ENCODE assay signal across 16 cellular contexts in genomic region chr13:44108345-44108858, GRCh38.
A peak's percentile ranks its signal among the peaks of the same experiment; 100 is the strongest.
DNase-seq lines count a peak whose midpoint lies in the region; ATAC-seq and TF ChIP-seq lines count a peak whose summit lies in the region.
"Had no signal": no experiment of that assay in that cellular context is flagged by ENCODE, and none has a peak within 500 bp of the region (broad histone marks: within the 10 kb centered on the region; RNA-seq: fewer than 3 reads in every experiment).

No MANE protein-coding gene starts in this region.

- CTCF ChIA-PET in PC-3 (lab: Charles Lee) (no interaction called here), mammary epithelial cell (lab: Charles Lee; ENCODE audit: low non-redundant PET) (no interaction called here)
- CTCF ChIA-PET in CD4-positive, alpha-beta T cell (lab: Charles Lee), result no interaction called here

- H3K27ac Mint-ChIP-seq in CD4-positive, alpha-beta T cell, result no peak overlapping the region
- no peak overlapping the region for H3K27ac Mint-ChIP-seq in stimulated activated effector memory CD8-positive, alpha-beta T cell treated with anti-CD3 and anti-CD28 coated beads, Interleukin-12 subunit alpha, Interleukin-12 subunit beta, amount 100 ng/mL, for 72 hours
- H3K27ac Mint-ChIP-seq: activated CD8-positive, alpha-beta memory T cell treated with anti-CD3 and anti-CD28 coated beads, Interleukin-2, amount 10 ng/mL, durations not matched to agents 7 days and 5 days; HFFc6; naive thymus-derived CD8-positive, alpha-beta T cell had no signal

- POLR2A ChIA-PET in PC-3 (lab: Charles Lee; ENCODE audit: unreplicated experiment), result no interaction called here
- POLR2A ChIA-PET in CD4-positive, alpha-beta T cell (lab: Charles Lee), result no interaction called here

- no peaks in the 10 kb centered on the region for H3F3A ChIP-seq in PC-3 (ENCODE audit: low read length, unreplicated experiment)

- H3K4me1 Mint-ChIP-seq in CD4-positive, alpha-beta T cell (ENCODE audit: low read depth), result no peaks in the 10 kb centered on the region
- peaks cover 11% of the 10 kb centered on the region for H3K4me1 Mint-ChIP-seq in stimulated activated effector memory CD8-positive, alpha-beta T cell treated with anti-CD3 and anti-CD28 coated beads, Interleukin-12 subunit alpha, Interleukin-12 subunit beta, amount 100 ng/mL, for 72 hours

- dilution Hi-C loops in mammary epithelial cell (cut with HindIII; ENCODE audit: low sequenced_read_pairs), result loop anchor here (5.0 kb wide), 1 partner anchor 44 kb away; no protein-coding TSS in a partner anchor

- intact Hi-C loops in PC-3 (cut with micrococcal nuclease), result no loop called here
- intact Hi-C loops in mammary epithelial cell (cut with micrococcal nuclease), result no loop called here
- intact Hi-C loops in CD4-positive, alpha-beta T cell (cut with DNase I, micrococcal nuclease), result no loop called here
- intact Hi-C loops in sigmoid colon (cut with DNase I), result no loop called here

- DNase-seq in PC-3, result peak; percentile 74
- DNase-seq in mammary epithelial cell, result peak; percentile 43
- DNase-seq in right atrium auricular region (ENCODE audit: low spot score), result peak; percentile 75
- DNase-seq in CD4-positive, alpha-beta T cell, result no peak
- no peak for DNase-seq in sigmoid colon
- no peak for DNase-seq in stimulated activated effector memory CD8-positive, alpha-beta T cell treated with anti-CD3 and anti-CD28 coated beads, Interleukin-12 subunit alpha, Interleukin-12 subunit beta, amount 100 ng/mL, for 72 hours (ENCODE audit: low spot score in 2 of 2)
- no peak for DNase-seq in activated gamma-delta T cell treated with Interleukin-2 at 50 U/mL for 16 hours
- DNase-seq: activated CD8-positive, alpha-beta memory T cell treated with anti-CD3 and anti-CD28 coated beads, Interleukin-2, amount 10 ng/mL, durations not matched to agents 7 days and 5 days; activated naive CD4-positive, alpha-beta T cell treated with Interleukin-2 at 50 U/mL for 16 hours; HFFc6; naive thymus-derived CD8-positive, alpha-beta T cell; stimulated activated CD8-positive, alpha-beta memory T cell treated with anti-CD3 and anti-CD28 coated beads, Interleukin-4, amount 100 ng/mL, for 48 hours; thyroid gland had no signal

- H3K4me3 ChIP-seq in PC-3 (ENCODE audit: low read length) (no peak overlapping the region), mammary epithelial cell (replicated peaks in 1 of 3; ENCODE audit: insufficient read depth in 1 of 3, low read depth in 2 of 3, low read length in 3 of 3) (no peak overlapping the region), right atrium auricular region (no peak overlapping the region), skeletal muscle tissue (ENCODE audit: low read length in 3 of 3) (no peak overlapping the region), sigmoid colon (no peak overlapping the region)
- H3K4me3 ChIP-seq: BLaER1 treated with 17β-estradiol and CSF1 and Interleukin-3, amounts not matched to agents 10 nM and 100 nM; thyroid gland had no signal

- H3K9me3 Mint-ChIP-seq in CD4-positive, alpha-beta T cell, result no peaks in the 10 kb centered on the region
- H3K9me3 Mint-ChIP-seq in stimulated activated effector memory CD8-positive, alpha-beta T cell treated with anti-CD3 and anti-CD28 coated beads, Interleukin-12 subunit alpha, Interleukin-12 subunit beta, amount 100 ng/mL, for 72 hours, result no peaks in the 10 kb centered on the region
- H3K9me3 Mint-ChIP-seq: HFFc6 had no signal

- TF ChIP-seq EP300 in sigmoid colon (IDR thresholded peaks at IDR 0.05), result no peak

- H3K4me1 ChIP-seq in PC-3 (ENCODE audit: insufficient read depth, low read length) (peaks cover 28% of the 10 kb centered on the region), mammary epithelial cell (ENCODE audit: insufficient read depth, low read length) (peaks cover 22% of the 10 kb centered on the region), right atrium auricular region (peaks cover 0 to 49% of the 10 kb centered on the region in 2 donors), skeletal muscle tissue (ENCODE audit: control insufficient read depth in 3 of 3, insufficient read depth in 3 of 3, low read length in 3 of 3) (peaks cover 7 to 11% (median 9%) of the 10 kb centered on the region in 3 donors), sigmoid colon (peaks cover 0 to 11% (median 4%) of the 10 kb centered on the region in 4 donors)
- H3K4me1 ChIP-seq: BLaER1 treated with 17β-estradiol and CSF1 and Interleukin-3, amounts not matched to agents 10 nM and 100 nM had no signal

- BruUV-seq in PC-3 (replicated peaks; lab: Mats Ljungman, UMichigan) (no TSS peak), mammary epithelial cell (replicated peaks; lab: Mats Ljungman, UMichigan) (no TSS peak)

- H3K9ac ChIP-seq in PC-3 (ENCODE audit: low read length) (peak overlapping the region; percentile 6; the same call in 1 of the 2 replicates), mammary epithelial cell (ENCODE audit: insufficient read depth, low read length) (no peak overlapping the region), skeletal muscle tissue (ENCODE audit: low read depth in 1 of 3, low read length in 3 of 3) (no peak overlapping the region)
- H3K9ac ChIP-seq: BLaER1 treated with 17β-estradiol and CSF1 and Interleukin-3, amounts not matched to agents 10 nM and 100 nM had no signal

- TF ChIP-seq CTCF in PC-3 (conservative IDR thresholded peaks at IDR 0.05; ENCODE audit: low read depth, low read length), result no peak
- TF ChIP-seq CTCF in mammary epithelial cell (conservative IDR thresholded peaks at IDR 0.05 in 1 of 2, IDR thresholded peaks at IDR 0.05 in 1 of 2; ENCODE audit: extremely low read depth in 1 of 2, insufficient read depth in 1 of 2, low read depth in 1 of 2, low read length in 2 of 2), result no peak
- no peak for TF ChIP-seq CTCF in right atrium auricular region (IDR thresholded peaks at IDR 0.05)
- TF ChIP-seq CTCF in CD4-positive, alpha-beta T cell (IDR thresholded peaks at IDR 0.05), result no peak
- TF ChIP-seq CTCF in sigmoid colon (IDR thresholded peaks at IDR 0.05), result no peak

- no peaks in the 10 kb centered on the region for H3K79me2 ChIP-seq in PC-3 (ENCODE audit: low read length)
- H3K79me2 ChIP-seq in mammary epithelial cell (ENCODE audit: insufficient read depth, low read length), result no peaks in the 10 kb centered on the region

- no peak overlapping the region for H2AFZ ChIP-seq in PC-3 (ENCODE audit: low read length)
- H2AFZ ChIP-seq in mammary epithelial cell (ENCODE audit: low read depth, low read length), result no peak overlapping the region

- no peaks in the 10 kb centered on the region for H3K27me3 ChIP-seq in PC-3 (ENCODE audit: low read length)
- H3K27me3 ChIP-seq in mammary epithelial cell (ENCODE audit: insufficient read depth, low read length), result no peaks in the 10 kb centered on the region
- no peaks in the 10 kb centered on the region for H3K27me3 ChIP-seq in right atrium auricular region
- H3K27me3 ChIP-seq in skeletal muscle tissue (ENCODE audit: control insufficient read depth in 3 of 3, insufficient read depth in 3 of 3, low read length in 3 of 3), result no peaks in the 10 kb centered on the region
- H3K27me3 ChIP-seq in CD4-positive, alpha-beta T cell (ENCODE audit: control insufficient read depth, insufficient read depth, low read length), result no peaks in the 10 kb centered on the region
- no peaks in the 10 kb centered on the region for H3K27me3 ChIP-seq in sigmoid colon
- H3K27me3 ChIP-seq: BLaER1 treated with 17β-estradiol and CSF1 and Interleukin-3, amounts not matched to agents 10 nM and 100 nM; thyroid gland had no signal

- in situ Hi-C loops in mammary epithelial cell (cut with MboI; ENCODE audit: low sequenced_read_pairs in 2 of 2), result no loop called here

- H3K4me2 ChIP-seq in PC-3 (ENCODE audit: low read length) (peak overlapping the region; percentile 31; the same call in 1 of the 2 replicates), mammary epithelial cell (ENCODE audit: insufficient read depth, low read depth, low read length) (no peak overlapping the region)
- H3K4me2 ChIP-seq: BLaER1 treated with 17β-estradiol and CSF1 and Interleukin-3, amounts not matched to agents 10 nM and 100 nM had no signal

- no peaks in the 10 kb centered on the region for H3K36me3 ChIP-seq in PC-3 (ENCODE audit: low read depth, low read length)
- H3K36me3 ChIP-seq in mammary epithelial cell (ENCODE audit: insufficient read depth, low read length), result no peaks in the 10 kb centered on the region
- no peaks in the 10 kb centered on the region for H3K36me3 ChIP-seq in right atrium auricular region
- no peaks in the 10 kb centered on the region for H3K36me3 ChIP-seq in skeletal muscle tissue (ENCODE audit: control insufficient read depth in 3 of 3, insufficient read depth in 3 of 3, low read length in 3 of 3)
- H3K36me3 ChIP-seq in sigmoid colon, result no peaks in the 10 kb centered on the region
- H3K36me3 ChIP-seq: BLaER1 treated with 17β-estradiol and CSF1 and Interleukin-3, amounts not matched to agents 10 nM and 100 nM; thyroid gland had no signal

- peaks cover 9% of the 10 kb centered on the region for H3K27me3 Mint-ChIP-seq in CD4-positive, alpha-beta T cell
- H3K27me3 Mint-ChIP-seq: brain had no signal

- WGBS in mammary epithelial cell (ENCODE audit: low coverage, missing lambda C conversion rate), result 77% methylated on average over 2 of the region's 2 CpGs
- WGBS in sigmoid colon, 2 donors, result 17 to 62% methylated on average over 2 of the region's 2 CpGs

- H3K36me3 Mint-ChIP-seq in CD4-positive, alpha-beta T cell (ENCODE audit: low read depth), result no peaks in the 10 kb centered on the region
- H3K36me3 Mint-ChIP-seq in stimulated activated effector memory CD8-positive, alpha-beta T cell treated with anti-CD3 and anti-CD28 coated beads, Interleukin-12 subunit alpha, Interleukin-12 subunit beta, amount 100 ng/mL, for 72 hours, result no peaks in the 10 kb centered on the region
- H3K36me3 Mint-ChIP-seq: activated CD8-positive, alpha-beta memory T cell treated with anti-CD3 and anti-CD28 coated beads, Interleukin-2, amount 10 ng/mL, durations not matched to agents 7 days and 5 days; brain; naive thymus-derived CD8-positive, alpha-beta T cell had no signal

- H3K9me3 ChIP-seq in PC-3 (ENCODE audit: low read length) (no peaks in the 10 kb centered on the region), mammary epithelial cell (replicated peaks; ENCODE audit: insufficient read depth, low read length) (no peaks in the 10 kb centered on the region), right atrium auricular region (no peaks in the 10 kb centered on the region), skeletal muscle tissue (ENCODE audit: control insufficient read depth in 3 of 3, low read length in 3 of 3) (no peaks in the 10 kb centered on the region), sigmoid colon (no peaks in the 10 kb centered on the region)
- no peaks in the 10 kb centered on the region for H3K9me3 ChIP-seq in CD4-positive, alpha-beta T cell (ENCODE audit: control insufficient read depth, low read length)
- H3K9me3 ChIP-seq: BLaER1 treated with 17β-estradiol and CSF1 and Interleukin-3, amounts not matched to agents 10 nM and 100 nM; thyroid gland had no signal

- H4K20me1 ChIP-seq in PC-3 (ENCODE audit: low read length) (no peaks in the 10 kb centered on the region), mammary epithelial cell (ENCODE audit: insufficient read depth, low read length) (no peaks in the 10 kb centered on the region)
- H4K20me1 ChIP-seq: BLaER1 treated with 17β-estradiol and CSF1 and Interleukin-3, amounts not matched to agents 10 nM and 100 nM had no signal

- peak; percentile 76 for ATAC-seq in PC-3
- ATAC-seq in CD4-positive, alpha-beta T cell (ENCODE audit: poor library complexity), result no peak
- ATAC-seq in stimulated activated effector memory CD8-positive, alpha-beta T cell treated with anti-CD3 and anti-CD28 coated beads, Interleukin-12 subunit alpha, Interleukin-12 subunit beta, amount 100 ng/mL, for 72 hours, result no peak
- ATAC-seq: activated CD8-positive, alpha-beta memory T cell treated with anti-CD3 and anti-CD28 coated beads, Interleukin-2, amount 10 ng/mL, durations not matched to agents 7 days and 5 days; naive thymus-derived CD8-positive, alpha-beta T cell had no signal

- no peak for TF ChIP-seq POLR2A in sigmoid colon (IDR thresholded peaks at IDR 0.05)

- H3K9me2 ChIP-seq in PC-3 (replicated peaks; ENCODE audit: low read length), result no peaks in the 10 kb centered on the region

- no peak overlapping the region for H3K4me3 Mint-ChIP-seq in CD4-positive, alpha-beta T cell
- H3K4me3 Mint-ChIP-seq in stimulated activated effector memory CD8-positive, alpha-beta T cell treated with anti-CD3 and anti-CD28 coated beads, Interleukin-12 subunit alpha, Interleukin-12 subunit beta, amount 100 ng/mL, for 72 hours, result no peak overlapping the region
- H3K4me3 Mint-ChIP-seq: activated CD8-positive, alpha-beta memory T cell treated with anti-CD3 and anti-CD28 coated beads, Interleukin-2, amount 10 ng/mL, durations not matched to agents 7 days and 5 days; brain; HFFc6; naive thymus-derived CD8-positive, alpha-beta T cell had no signal

- H3K27ac ChIP-seq in PC-3 (ENCODE audit: low read length) (peak overlapping the region; percentile 70), mammary epithelial cell (ENCODE audit: insufficient read depth, low read depth, low read length) (no peak overlapping the region), right atrium auricular region (peak overlapping the region; percentile 72 to 76), skeletal muscle tissue (ENCODE audit: low read depth, low read length) (peak overlapping the region; percentile 48), sigmoid colon (peak overlapping the region in 1 of 4 donors; percentile 19)
- no peak overlapping the region for H3K27ac ChIP-seq in CD4-positive, alpha-beta T cell (ENCODE audit: low read depth, low read length)
- H3K27ac ChIP-seq: BLaER1 treated with 17β-estradiol and CSF1 and Interleukin-3, amounts not matched to agents 10 nM and 100 nM had no signal

Comparison
In these comparisons a context has a peak if more than half of its experiments do, and no peak if none do; other contexts are left out.
1. DNase-seq: peak in PC-3 (single experiment), mammary epithelial cell (single experiment) and right atrium auricular region (single experiment); none in CD4-positive, alpha-beta T cell (0 of 10), sigmoid colon (single experiment), stimulated activated effector memory CD8-positive, alpha-beta T cell treated with anti-CD3 and anti-CD28 coated beads, Interleukin-12 subunit alpha, Interleukin-12 subunit beta, amount 100 ng/mL, for 72 hours (0 of 2) and activated gamma-delta T cell treated with Interleukin-2 at 50 U/mL for 16 hours (single experiment).
2. H3K27ac ChIP-seq: peak in PC-3 (single experiment), right atrium auricular region (2 of 2) and skeletal muscle tissue (single experiment); none in mammary epithelial cell (single experiment) and CD4-positive, alpha-beta T cell (single experiment).